Comparison of ENCODE assay signal across 12 cellular contexts in the genomic region with DNA sequence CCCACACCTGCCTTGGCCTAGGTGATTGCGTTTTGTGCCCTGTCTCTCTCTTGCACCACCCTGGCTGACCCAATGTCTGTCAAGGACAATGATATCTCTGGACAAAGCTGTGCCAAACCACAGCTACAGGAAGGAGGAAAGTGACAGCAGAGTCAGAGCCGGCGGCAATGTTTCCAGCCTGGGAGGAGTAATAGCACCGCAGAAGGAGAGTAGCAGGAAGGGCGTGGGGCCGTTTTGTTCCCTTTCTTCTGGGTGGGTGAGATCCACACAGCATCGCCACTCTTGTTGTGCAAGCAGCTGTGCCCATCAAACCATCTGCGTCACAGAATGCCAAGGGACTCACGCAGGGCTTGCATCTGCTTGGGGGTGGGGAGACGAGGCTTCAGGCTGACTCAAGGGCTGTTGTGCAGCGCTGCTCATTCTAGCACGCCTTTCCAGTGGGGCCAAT.
DNase-seq lines count a peak whose midpoint lies in the region; ATAC-seq and TF ChIP-seq lines count a peak whose summit lies in the region.
"Had no signal": no experiment of that assay in that cellular context is flagged by ENCODE, and none has a peak within 500 bp of the region (broad histone marks: within the 10 kb centered on the region; RNA-seq: fewer than 3 reads in every experiment).

No MANE protein-coding gene starts in this region.

- ATAC-seq in GM21717 (IDR thresholded peaks at IDR 0.05; ENCODE audit: unreplicated experiment), result no peak

- H3K27ac ChIP-seq in BLaER1 treated with 17β-estradiol and CSF1 and Interleukin-3, amounts not matched to agents 10 nM and 100 nM, result peak overlapping the region; percentile 73 to 90 (median 84)
- H3K27ac ChIP-seq: HL-60 had no signal

- DNase-seq in NCI-H524 (lab: John Stamatoyannopoulos, UW), result peak; percentile 88 to 90
- peak; percentile 24 for DNase-seq in globus pallidus (ENCODE audit: low spot score)
- peak in 9 of 10 donors; percentile 19 to 92 (median 45) for DNase-seq in posterior cingulate gyrus
- no peak for DNase-seq in type B pancreatic cell (ENCODE audit: extremely low spot score, unreplicated experiment)
- no peak for DNase-seq in NCI-H1092 (lab: John Stamatoyannopoulos, UW)
- no peak for DNase-seq in activated naive CD4-positive, alpha-beta T cell treated with anti-CD3 and anti-CD28 coated beads, Interleukin-2, amount 50 U/mL, for 16 hours
- DNase-seq: CD8-positive, alpha-beta memory T cell; nephron progenitor cell; stimulated activated CD4-positive, alpha-beta T cell treated with anti-CD3 and anti-CD28 coated beads, Interleukin-1b, Interleukin-23, amount 100 ng/mL, for 48 hours had no signal

- H3K4me3 ChIP-seq in BLaER1 treated with 17β-estradiol and CSF1 and Interleukin-3, amounts not matched to agents 10 nM and 100 nM, result no peak overlapping the region; a peak in 2 of 20 replicates

- TF ChIP-seq CTCF in type B pancreatic cell (conservative IDR thresholded peaks at IDR 0.05), result no peak

- H3K9me3 Mint-ChIP-seq in type B pancreatic cell, result peaks cover 4% of the 10 kb centered on the region

- H3K4me2 ChIP-seq in BLaER1 treated with 17β-estradiol and CSF1 and Interleukin-3, amounts not matched to agents 10 nM and 100 nM, result peak overlapping the region; percentile 53 to 87 (median 72)

- peaks cover 0 to 17% (median 5%) of the 10 kb centered on the region in 11 experiments; a peak in 11 of 22 replicates for H3K9me3 ChIP-seq in BLaER1 treated with 17β-estradiol and CSF1 and Interleukin-3, amounts not matched to agents 10 nM and 100 nM (replicated peaks in 1 of 11)

- H3K4me3 Mint-ChIP-seq in type B pancreatic cell, result no peak overlapping the region
- H3K4me3 Mint-ChIP-seq: CD8-positive, alpha-beta memory T cell; nephron progenitor cell had no signal

- no peaks in the 10 kb centered on the region for H3K36me3 ChIP-seq in BLaER1 treated with 17β-estradiol and CSF1 and Interleukin-3, amounts not matched to agents 10 nM and 100 nM

- peak overlapping the region; percentile 50 to 73 (median 71); a peak in 21 of 22 replicates for H3K9ac ChIP-seq in BLaER1 treated with 17β-estradiol and CSF1 and Interleukin-3, amounts not matched to agents 10 nM and 100 nM

- H3K4me1 ChIP-seq in BLaER1 treated with 17β-estradiol and CSF1 and Interleukin-3, amounts not matched to agents 10 nM and 100 nM, result peaks cover 22 to 87% (median 61%) of the 10 kb centered on the region in 10 experiments

- H3K27ac Mint-ChIP-seq in type B pancreatic cell, result no peak overlapping the region
- H3K27ac Mint-ChIP-seq: CD8-positive, alpha-beta memory T cell; nephron progenitor cell had no signal

- no peaks in the 10 kb centered on the region for H3K36me3 Mint-ChIP-seq in type B pancreatic cell
- H3K36me3 Mint-ChIP-seq: CD8-positive, alpha-beta memory T cell had no signal

- intact Hi-C loops in posterior cingulate gyrus (cut with DNase I), result no loop called here

- peaks cover 20% of the 10 kb centered on the region for H3K4me1 Mint-ChIP-seq in type B pancreatic cell (ENCODE audit: unreplicated experiment)
- H3K4me1 Mint-ChIP-seq: CD8-positive, alpha-beta memory T cell had no signal

- no peaks in the 10 kb centered on the region for H3K27me3 ChIP-seq in BLaER1 treated with 17β-estradiol and CSF1 and Interleukin-3, amounts not matched to agents 10 nM and 100 nM

- H3K27me3 Mint-ChIP-seq in type B pancreatic cell, result peaks cover 23% of the 10 kb centered on the region

- H4K20me1 ChIP-seq in BLaER1 treated with 17β-estradiol and CSF1 and Interleukin-3, amounts not matched to agents 10 nM and 100 nM, result no peaks in the 10 kb centered on the region

Comparison
In these comparisons a context has a peak if more than half of its experiments do, and no peak if none do; other contexts are left out.
1. DNase-seq: peak in NCI-H524 (2 of 2), globus pallidus (single experiment) and posterior cingulate gyrus (9 of 10); none in type B pancreatic cell (single experiment), NCI-H1092 (single experiment) and activated naive CD4-positive, alpha-beta T cell treated with anti-CD3 and anti-CD28 coated beads, Interleukin-2, amount 50 U/mL, for 16 hours (single experiment).